Comparison of ENCODE assay signal across 8 cellular contexts in the genomic region with DNA sequence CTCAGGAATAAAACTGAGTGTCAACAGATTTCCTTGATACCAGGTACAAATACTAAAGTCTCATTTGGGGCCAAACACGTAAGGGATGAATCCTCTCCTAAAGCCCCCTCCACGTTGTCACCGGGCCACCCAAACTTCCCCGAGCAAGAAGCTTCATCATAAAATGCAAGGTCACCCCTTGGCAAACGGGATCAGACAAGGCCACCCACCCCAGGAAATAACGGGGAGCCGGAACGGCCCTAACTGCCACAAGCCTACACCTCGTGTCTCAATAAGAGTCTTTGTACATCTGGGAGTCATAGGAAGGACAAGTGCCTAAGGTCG. TPM values are rescaled to one million over a fixed set of nuclear protein-coding genes. Genes with fewer than 3 reads are reported as not detected.
A peak's percentile ranks its signal among the peaks of the same experiment; 100 is the strongest.
DNase-seq lines count a peak whose midpoint lies in the region; ATAC-seq and TF ChIP-seq lines count a peak whose summit lies in the region.

No MANE protein-coding gene starts in this region.

- H3K36me3 ChIP-seq in mesendoderm (ENCODE audit: control insufficient read depth, insufficient read depth, low read length): peaks cover 39% of the 10 kb centered on the region

- H3K4me2 ChIP-seq in mesendoderm (ENCODE audit: low read length): peak overlapping the region; percentile 66

- peak overlapping the region; percentile 91 for H3K18ac ChIP-seq in mesendoderm (ENCODE audit: low read length)

- H2BK120ac ChIP-seq in mesendoderm (ENCODE audit: low read depth, low read length): no peak overlapping the region

- no peak for ATAC-seq in GM18873 (IDR thresholded peaks at IDR 0.05; ENCODE audit: low FRiP score, unreplicated experiment)

- H2BK15ac ChIP-seq in mesendoderm (replicated peaks; ENCODE audit: low read depth): no peak overlapping the region

- H3K4me1 ChIP-seq in mesendoderm (ENCODE audit: control insufficient read depth, low read depth, low read length): peaks cover 5% of the 10 kb centered on the region

- peaks cover 21% of the 10 kb centered on the region for H3K79me1 ChIP-seq in mesendoderm (ENCODE audit: low read length)

- H3K4ac ChIP-seq in mesendoderm (ENCODE audit: low read depth, low read length): peak overlapping the region; percentile 73

- H3K56ac ChIP-seq in mesendoderm (ENCODE audit: low read length): peak overlapping the region; percentile 98

- H3K4me3 ChIP-seq in cardiac fibroblast (replicated peaks in 1 of 2; ENCODE audit: low read depth in 2 of 2, low read length in 2 of 2) (peak overlapping the region; percentile 68 to 95), mesendoderm (ENCODE audit: low read length) (peak overlapping the region; percentile 98)

- H2AK5ac ChIP-seq in mesendoderm (ENCODE audit: low read length): no peak overlapping the region

- peaks cover 57% of the 10 kb centered on the region for H3K79me2 ChIP-seq in mesendoderm (ENCODE audit: control insufficient read depth, insufficient read depth, low read length)

- peak overlapping the region; percentile 99 for H3K9ac ChIP-seq in mesendoderm (ENCODE audit: low read length)

- WGBS in mesendoderm (ENCODE audit: extremely low coverage, insufficient coverage, low lambda C conversion rate): no CpG with 5 or more reads among the region's 10 CpGs

- DNase-seq in stimulated activated CD4-positive, alpha-beta T cell treated with anti-CD3 and anti-CD28 coated beads, Interleukin-2, amount 100 ng/mL, for 24 hours: peak; percentile 27 to 41
- no peak for DNase-seq in stimulated activated CD4-positive, alpha-beta T cell treated with anti-CD3 and anti-CD28 coated beads, Interleukin-4, amount 100 ng/mL, for 24 hours
- no peak for DNase-seq in cardiac fibroblast (ENCODE audit: low read depth in 2 of 2)
- no peak for DNase-seq in mesendoderm
- no peak for DNase-seq in NCI-H2171 treated with DMSO at 0.1 percent for 48 hours (lab: John Stamatoyannopoulos, UW)
- no peak for DNase-seq in DMS79 (lab: John Stamatoyannopoulos, UW)
- no peak for DNase-seq in NCI-H345 treated with DMSO at 0.1 percent for 48 hours (lab: John Stamatoyannopoulos, UW; ENCODE audit: unreplicated experiment)

- no peak overlapping the region for H4K8ac ChIP-seq in mesendoderm (ENCODE audit: low read depth, low read length)

- no peak overlapping the region for H4K5ac ChIP-seq in mesendoderm (ENCODE audit: low read length)

- H3K27me3 ChIP-seq in mesendoderm (ENCODE audit: insufficient read depth, low read length, poor library complexity): no peaks in the 10 kb centered on the region

- peak overlapping the region; percentile 66 for H2BK5ac ChIP-seq in mesendoderm (ENCODE audit: low read length)

- H3K23ac ChIP-seq in mesendoderm (ENCODE audit: low read length): no peak overlapping the region

- peak overlapping the region; percentile 49 for H3K27ac ChIP-seq in mesendoderm (ENCODE audit: low read depth, low read length)

- no peak for TF ChIP-seq CTCF in cardiac fibroblast (IDR thresholded peaks at IDR 0.05; ENCODE audit: low read depth, low read length)

RNA-seq across cellular contexts. Expression of a gene that starts 0.7 kb away (rescaled TPM):
- polyA plus RNA-seq in mesendoderm (2013, experiment 1 of 2): 1,945 TPM
- polyA plus RNA-seq in mesendoderm (2013, experiment 2 of 2): 1,914 TPM

RNA-seq across cellular contexts. Expression of a gene that starts 13.6 kb away (rescaled TPM):
- polyA plus RNA-seq in mesendoderm (2013, experiment 1 of 2): 96.8 TPM
- polyA plus RNA-seq in mesendoderm (2013, experiment 2 of 2): 100 TPM

RNA-seq across cellular contexts. Expression of a gene that starts 23.0 kb away (rescaled TPM):
- polyA plus RNA-seq in mesendoderm (2013, experiment 1 of 2): 63.4 TPM
- polyA plus RNA-seq in mesendoderm (2013, experiment 2 of 2): 63.3 TPM

RNA-seq across cellular contexts. Expression of a gene that starts 51.7 kb away (rescaled TPM):
- 23.5 TPM for polyA plus RNA-seq in mesendoderm (2013, experiment 1 of 2)
- polyA plus RNA-seq in mesendoderm (2013, experiment 2 of 2): 22.6 TPM

Comparison
In these comparisons a context has a peak if more than half of its experiments do, and no peak if none do; other contexts are left out.
1. DNase-seq: peak in stimulated activated CD4-positive, alpha-beta T cell treated with anti-CD3 and anti-CD28 coated beads, Interleukin-2, amount 100 ng/mL, for 24 hours (2 of 2); none in stimulated activated CD4-positive, alpha-beta T cell treated with anti-CD3 and anti-CD28 coated beads, Interleukin-4, amount 100 ng/mL, for 24 hours (single experiment), cardiac fibroblast (0 of 2), mesendoderm (single experiment), NCI-H2171 treated with DMSO at 0.1 percent for 48 hours (single experiment), DMS79 (single experiment) and NCI-H345 treated with DMSO at 0.1 percent for 48 hours (single experiment).